In the genomic region with DNA sequence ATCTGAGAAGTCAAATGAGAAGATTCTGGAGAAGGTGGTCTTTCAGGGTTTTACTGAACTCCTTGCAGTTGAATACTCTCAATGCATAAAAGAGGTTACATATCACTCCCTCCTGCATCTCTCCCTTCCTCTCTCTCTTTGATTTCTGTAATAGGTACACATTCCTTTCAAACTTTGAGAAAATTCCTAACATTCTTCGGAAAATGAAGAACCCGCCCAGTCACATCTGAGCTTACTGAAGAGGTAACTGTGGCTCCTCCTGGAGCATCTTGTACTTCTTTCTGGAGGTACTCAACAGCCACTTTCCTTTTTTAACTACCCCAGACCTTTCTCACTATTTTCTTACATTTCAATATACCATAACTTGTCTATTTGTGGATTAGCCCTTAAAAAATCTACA, we compare ENCODE assay signal across 31 cellular contexts. TPM values are rescaled to one million over a fixed set of nuclear protein-coding genes. Genes with fewer than 3 reads are reported as not detected.
DNase-seq lines count a peak whose midpoint lies in the region; ATAC-seq, FAIRE-seq and TF ChIP-seq lines count a peak whose summit lies in the region.
"Had no signal": no experiment of that assay in that cellular context is flagged by ENCODE, and none has a peak within 500 bp of the region (broad histone marks: within the 10 kb centered on the region; RNA-seq: fewer than 3 reads in every experiment).

No MANE protein-coding gene starts in this region.

- no peak for FAIRE-seq in H1 (lab: Jason Lieb, UNC)
- FAIRE-seq: A204.1, GM12878, GM12892, GM18507, GM19239 had no signal

- H3K4me2 ChIP-seq in H1 (ENCODE audit: insufficient read depth in 1 of 2, low read depth in 2 of 2, low read length in 2 of 2) (no peak overlapping the region), hepatocyte (no peak overlapping the region)
- H3K4me2 ChIP-seq: BLaER1 had no signal

- H4K8ac ChIP-seq in H1 (ENCODE audit: extremely low read depth, insufficient read depth, low read length): no peak overlapping the region

- H4K5ac ChIP-seq in H1 (ENCODE audit: insufficient read length, low read depth, low read length): no peak overlapping the region

- DNase-seq in H1 (ENCODE audit: low read depth in 1 of 2, low spot score in 2 of 2) (no peak), iPS DF 19.7 (ENCODE audit: low read depth, low spot score) (peak; percentile 45), mesothelial cell of epicardium (ENCODE audit: low spot score in 2 of 2, unreplicated experiment in 2 of 2) (no peak), hepatocyte (ENCODE audit: low spot score) (no peak), MG63 (no peak)
- DNase-seq: 8988T; ACHN; BE2C; C1 segment of cervical spinal cord; CD4-positive, alpha-beta memory T cell; CD4-positive, CD25-positive, alpha-beta regulatory T cell; CD8-positive, alpha-beta memory T cell; COR-L47; DMS 273 treated with DMSO at 0.1 percent for 48 hours; DMS153; DMS53; DMS79; DND-41; EL; GDM1 had no signal

- ATAC-seq in HG03439 (IDR thresholded peaks at IDR 0.05; ENCODE audit: unreplicated experiment) (no peak), HG03469 (IDR thresholded peaks at IDR 0.05; ENCODE audit: unreplicated experiment) (no peak)
- ATAC-seq: GM12878 had no signal

- peak overlapping the region; percentile 16 for H3K27ac Mint-ChIP-seq in mesothelial cell of epicardium
- H3K27ac Mint-ChIP-seq: CD14-positive monocyte; CD4-positive, alpha-beta memory T cell; CD4-positive, CD25-positive, alpha-beta regulatory T cell; CD8-positive, alpha-beta memory T cell had no signal

- H3K9me3 Mint-ChIP-seq in mesothelial cell of epicardium: peaks cover 16% of the 10 kb centered on the region

- H3K9me2 ChIP-seq in hepatocyte (replicated peaks; ENCODE audit: insufficient read depth): no peaks in the 10 kb centered on the region

- CTCF ChIA-PET in H1 (lab: Charles Lee; ENCODE audit: partially characterized antibody): interaction anchor here (0.6 to 1.3 kb wide), 3 partner anchors 18 to 164 kb away, joined by 3 to 4 read pairs (median 4); no protein-coding TSS in a partner anchor

- no peak overlapping the region for H3K18ac ChIP-seq in H1 (ENCODE audit: extremely low read depth, low read length)

- no peaks in the 10 kb centered on the region for H3K27me3 ChIP-seq in H1 (replicated peaks in 1 of 4; ENCODE audit: control insufficient read depth in 3 of 4, extremely low read depth in 1 of 4, insufficient read depth in 3 of 4, low read length in 3 of 4)
- H3K27me3 ChIP-seq in hepatocyte: no peaks in the 10 kb centered on the region
- no peaks in the 10 kb centered on the region for H3K27me3 ChIP-seq in MG63
- H3K27me3 ChIP-seq: BE2C, BLaER1 had no signal

- H3K36me3 ChIP-seq in H1 (ENCODE audit: control insufficient read depth in 2 of 4, insufficient read depth in 4 of 4, low read length in 3 of 4) (no peaks in the 10 kb centered on the region), hepatocyte (replicated peaks; ENCODE audit: insufficient read depth, low read depth) (no peaks in the 10 kb centered on the region), MG63 (no peaks in the 10 kb centered on the region)
- H3K36me3 ChIP-seq: BE2C, BLaER1 had no signal

- H3K9ac ChIP-seq in H1 (replicated peaks in 1 of 4; ENCODE audit: extremely low read depth in 1 of 4, low read depth in 3 of 4, low read length in 3 of 4): no peak overlapping the region
- H3K9ac ChIP-seq: BLaER1 had no signal

- WGBS in H1 (ENCODE audit: extremely low coverage in 1 of 2, insufficient coverage in 1 of 2, insufficient read length in 1 of 2, insufficient replicate concordance in 2 of 2, low coverage in 1 of 2, low lambda C conversion rate in 2 of 2, missing lambda C conversion rate in 1 of 2), 2 experiments: 89% methylated on average over 2 of the region's 2 CpGs; no CpG with 5 or more reads in 1 of the 2 experiments
- 88% methylated on average over 2 of the region's 2 CpGs for WGBS in hepatocyte (ENCODE audit: low lambda C conversion rate, missing lambda C conversion rate)

- no peaks in the 10 kb centered on the region for H3K27me3 Mint-ChIP-seq in mesothelial cell of epicardium (ENCODE audit: low read depth)
- H3K27me3 Mint-ChIP-seq: CD4-positive, alpha-beta memory T cell; CD4-positive, CD25-positive, alpha-beta regulatory T cell; CD8-positive, alpha-beta memory T cell had no signal

- H3K27ac ChIP-seq in H1 (ENCODE audit: low read depth, low read length) (no peak overlapping the region), hepatocyte (no peak overlapping the region)
- H3K27ac ChIP-seq: BLaER1 had no signal

- H4K20me1 ChIP-seq in H1 (replicated peaks in 1 of 2; ENCODE audit: control insufficient read depth in 1 of 2, insufficient read depth in 2 of 2, low read length in 2 of 2) (no peaks in the 10 kb centered on the region), hepatocyte (ENCODE audit: insufficient read depth, poor library complexity, severe bottlenecking) (no peaks in the 10 kb centered on the region)
- H4K20me1 ChIP-seq: BLaER1 had no signal

- no peak overlapping the region for H3K4me3 ChIP-seq in H1 (ENCODE audit: extremely low read depth in 1 of 4, insufficient read depth in 2 of 4, low read depth in 3 of 4, low read length in 4 of 4)
- H3K4me3 ChIP-seq in hepatocyte: no peak overlapping the region
- no peak overlapping the region for H3K4me3 ChIP-seq in MG63
- H3K4me3 ChIP-seq: BLaER1, GM12878 had no signal

- no peak overlapping the region for H2BK20ac ChIP-seq in H1 (ENCODE audit: low read length)

- no peak for TF ChIP-seq EP300 in Ishikawa (IDR thresholded peaks at IDR 0.05; ENCODE audit: borderline replicate concordance)
- TF ChIP-seq EP300 in H1 (IDR thresholded peaks at IDR 0.05; ENCODE audit: borderline replicate concordance in 1 of 2, low read depth in 2 of 2, low read length in 2 of 2): no peak

- H2BK15ac ChIP-seq in H1 (ENCODE audit: low read length): no peak overlapping the region

- no peak overlapping the region for H2BK5ac ChIP-seq in H1 (ENCODE audit: low read depth, low read length)

- peaks cover 2% of the 10 kb centered on the region for H3K36me3 Mint-ChIP-seq in mesothelial cell of epicardium
- H3K36me3 Mint-ChIP-seq: CD14-positive monocyte; CD4-positive, alpha-beta memory T cell; CD4-positive, CD25-positive, alpha-beta regulatory T cell; CD8-positive, alpha-beta memory T cell had no signal

- no peaks in the 10 kb centered on the region for H3K79me2 ChIP-seq in H1 (ENCODE audit: control insufficient read depth in 1 of 2, insufficient read depth in 2 of 2, low read length in 2 of 2)
- no peaks in the 10 kb centered on the region for H3K79me2 ChIP-seq in hepatocyte

- TF ChIP-seq RAD21 in Ishikawa (IDR thresholded peaks at IDR 0.05; ENCODE audit: low read depth): no peak
- no peak for TF ChIP-seq RAD21 in H1 (IDR thresholded peaks at IDR 0.05 in 1 of 2, conservative IDR thresholded peaks at IDR 0.05 in 1 of 2; ENCODE audit: low read depth in 2 of 2, low read length in 2 of 2)

- no peak overlapping the region for H3K4me3 Mint-ChIP-seq in mesothelial cell of epicardium
- H3K4me3 Mint-ChIP-seq: CD14-positive monocyte; CD4-positive, alpha-beta memory T cell; CD4-positive, CD25-positive, alpha-beta regulatory T cell; CD8-positive, alpha-beta memory T cell had no signal

- no peak overlapping the region for H2AK5ac ChIP-seq in H1 (ENCODE audit: low read depth, low read length)

- TF ChIP-seq CTCF in H1 (IDR thresholded peaks at IDR 0.05; ENCODE audit: control extremely low read depth in 1 of 3, insufficient read depth in 1 of 3, low read depth in 1 of 3, low read length in 3 of 3): no peak
- no peak for TF ChIP-seq CTCF in mesothelial cell of epicardium (IDR thresholded peaks at IDR 0.05; ENCODE audit: unreplicated experiment)
- no peak for TF ChIP-seq CTCF in hepatocyte (IDR thresholded peaks at IDR 0.05; ENCODE audit: poor library complexity)

- no peak overlapping the region for H4K91ac ChIP-seq in H1 (replicated peaks; ENCODE audit: insufficient read length, low read length)

- H3K14ac ChIP-seq in H1 (ENCODE audit: insufficient read length): no peak overlapping the region

- H3K79me1 ChIP-seq in H1 (ENCODE audit: low read depth, low read length): no peaks in the 10 kb centered on the region

- H3K23ac ChIP-seq in H1 (ENCODE audit: insufficient read length): no peak overlapping the region

- H3K4me1 ChIP-seq in H1 (replicated peaks in 1 of 4; ENCODE audit: control insufficient read depth in 3 of 4, insufficient read depth in 4 of 4, low read length in 3 of 4): no peaks in the 10 kb centered on the region
- no peaks in the 10 kb centered on the region for H3K4me1 ChIP-seq in hepatocyte (ENCODE audit: insufficient read depth)
- H3K4me1 ChIP-seq: BE2C, BLaER1 had no signal

- H3K23me2 ChIP-seq in H1 (ENCODE audit: low read depth, low read length): no peaks in the 10 kb centered on the region

- H2AFZ ChIP-seq in H1 (ENCODE audit: low read length) (no peak overlapping the region), hepatocyte (no peak overlapping the region)

- H3K4ac ChIP-seq in H1 (replicated peaks; ENCODE audit: insufficient read length, low read depth, low read length): no peak overlapping the region

- H3K9me3 ChIP-seq in H1 (ENCODE audit: insufficient read depth in 2 of 2, low read depth in 1 of 2, low read length in 1 of 2) (no peaks in the 10 kb centered on the region), hepatocyte (ENCODE audit: low read depth) (no peaks in the 10 kb centered on the region), MG63 (no peaks in the 10 kb centered on the region)
- H3K9me3 ChIP-seq: BE2C, BLaER1 had no signal

- H2BK120ac ChIP-seq in H1 (replicated peaks; ENCODE audit: low read depth, low read length): no peak overlapping the region

- no peak for TF ChIP-seq POLR2A in H1 (IDR thresholded peaks at IDR 0.05; ENCODE audit: control extremely low read depth in 1 of 2, low read depth in 2 of 2, low read length in 2 of 2)

- POLR2A ChIA-PET in H1 (lab: Charles Lee; ENCODE audit: partially characterized antibody): interaction anchor here (1.4 kb wide), 1 partner anchor 207 kb away, joined by 3 read pairs; no protein-coding TSS in a partner anchor

- no peak overlapping the region for H3K56ac ChIP-seq in H1 (replicated peaks; ENCODE audit: insufficient read length, low read depth, low read length)

- peaks cover 12% of the 10 kb centered on the region for H3K4me1 Mint-ChIP-seq in mesothelial cell of epicardium
- H3K4me1 Mint-ChIP-seq: CD14-positive monocyte; CD4-positive, alpha-beta memory T cell; CD4-positive, CD25-positive, alpha-beta regulatory T cell; CD8-positive, alpha-beta memory T cell had no signal

- H2BK12ac ChIP-seq in H1 (ENCODE audit: low read depth, low read length): no peak overlapping the region

RNA-seq across cellular contexts. Expression of a gene that starts 24.7 kb away (rescaled TPM):
- total RNA-seq in H1 (2021; fragmentation: NEBNext Ultra II Directional; extraction: Animal tissue kit (Norgen Biotek cat#: 25700)): 0.60 and 0.71 TPM in 2 replicates
- polyA plus RNA-seq in H1 (2011; rRNA removed) (0.13 and 0.35 TPM in 2 replicates), hepatocyte (0.83 and 1.6 TPM in 2 replicates)
- 0.32 TPM for polyA plus RNA-seq in H1 (2011; cell fraction: cytosol; rRNA removed)
- polyA plus RNA-seq in H1 (2011; cell fraction: nucleus; rRNA removed): 0.29 TPM
- polyA plus RNA-seq in H1 (2012, experiment 1 of 2): 0.23 to 0.52 TPM (median 0.34 TPM) in 4 replicates
- not detected for polyA plus RNA-seq in H1 (2012, experiment 2 of 2)
- polyA plus RNA-seq in H1 (2013, experiment 1 of 2): 0.55 TPM
- polyA plus RNA-seq in H1 (2013, experiment 2 of 2): 0.72 TPM
- polyA minus RNA-seq in H1 (2011; rRNA and poly(A)+ RNA removed): 0.47 and 1.3 TPM in 2 replicates
- not detected for polyA minus RNA-seq in H1 (2011; cell fraction: cytosol; rRNA and poly(A)+ RNA removed)
- polyA minus RNA-seq in H1 (2011; cell fraction: nucleus; rRNA and poly(A)+ RNA removed): 1.2 TPM
- total RNA-seq in mesothelial cell of epicardium (4.7 to 5.4 TPM (median 5.1 TPM) in 3 replicates), hepatocyte (1.3 and 1.7 TPM in 2 replicates)
- not detected in 2 replicates for total RNA-seq in MG63 (2014; rRNA removed; shearing (Covaris generic); ENCODE audit: low replicate concordance)
- total RNA-seq: CD4-positive, alpha-beta memory T cell; CD4-positive, CD25-positive, alpha-beta regulatory T cell; CD8-positive, alpha-beta memory T cell; G401; GM12878 had no signal
- polyA plus RNA-seq: CD14-positive monocyte; CD4-positive, alpha-beta memory T cell; CD4-positive, CD25-positive, alpha-beta regulatory T cell; CD8-positive, alpha-beta memory T cell had no signal
